32 cellular contexts compared by ENCODE assay signal in the genomic region with DNA sequence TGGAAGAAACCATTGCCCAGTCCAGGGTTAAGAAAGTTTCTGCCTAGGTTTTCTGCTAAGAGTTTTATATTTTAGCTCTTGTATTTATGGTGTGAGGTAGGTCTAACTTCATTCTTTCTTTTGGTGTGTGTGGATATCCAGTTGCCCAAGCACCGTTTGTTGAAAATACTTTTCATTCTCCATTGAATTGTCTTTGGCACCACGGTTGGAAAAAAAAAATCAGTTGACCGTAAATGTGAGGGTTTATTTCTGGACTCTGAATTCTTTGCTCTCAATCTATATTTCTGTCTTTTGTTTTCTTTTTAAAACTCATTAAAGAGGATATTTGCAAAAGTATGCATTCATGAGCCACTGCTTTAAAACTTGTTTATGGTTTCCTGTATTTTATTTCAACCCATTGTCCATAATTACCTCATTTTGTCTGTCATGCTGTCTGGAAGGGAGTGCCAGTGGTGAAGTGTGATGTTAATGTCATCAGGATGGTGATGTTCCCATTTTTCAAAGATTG. TPM values are rescaled to one million over a fixed set of nuclear protein-coding genes. Genes with fewer than 3 reads are reported as not detected.
A peak's percentile ranks its signal among the peaks of the same experiment; 100 is the strongest.
DNase-seq lines count a peak whose midpoint lies in the region; ATAC-seq, FAIRE-seq and TF ChIP-seq lines count a peak whose summit lies in the region.
"Had no signal": no experiment of that assay in that cellular context is flagged by ENCODE, and none has a peak within 500 bp of the region (broad histone marks: within the 10 kb centered on the region; RNA-seq: fewer than 3 reads in every experiment).

No MANE protein-coding gene starts in this region.

- WGBS in adrenal gland, 4 donors = 53 to 93% (median 59%) methylated on average over 3 of the region's 3 CpGs

- H3K9me3 Mint-ChIP-seq in stimulated activated naive CD8-positive, alpha-beta T cell treated with anti-CD3 and anti-CD28 coated beads, Interleukin-15, Interleukin-2, amounts not matched to agents 100 ng/mL and 50 ng/mL, for 24 hours = no peaks in the 10 kb centered on the region
- H3K9me3 Mint-ChIP-seq: CD4-positive, alpha-beta T cell; mesothelial cell of epicardium; naive B cell; stimulated activated memory B cell treated with anti-CD40 and anti-IgM and Interleukin-4, amounts not matched to agents 10 μg/mL and 1 μg/mL and 100 μg/mL, for 72 hours; WTC11 had no signal

- no peaks in the 10 kb centered on the region for H3K79me2 ChIP-seq in endothelial cell of umbilical vein (ENCODE audit: control insufficient read depth, insufficient read depth, low read length)

- intact Hi-C loops in endothelial cell of umbilical vein (cut with micrococcal nuclease) (no loop called here), adrenal gland (cut with DNase I) (no loop called here), colonic mucosa (cut with DNase I) (no loop called here)

- no peak overlapping the region for H2AFZ ChIP-seq in endothelial cell of umbilical vein (ENCODE audit: low read depth, low read length)
- H2AFZ ChIP-seq: PC-9 had no signal

- peaks cover 2 to 3% of the 10 kb centered on the region in 2 experiments for H3K36me3 ChIP-seq in endothelial cell of umbilical vein (ENCODE audit: control insufficient read depth in 2 of 2, extremely low read depth in 1 of 2, insufficient read depth in 2 of 2, low read length in 2 of 2)
- H3K36me3 ChIP-seq in adrenal gland (replicated peaks in 1 of 2) = peaks cover 0 to 4% of the 10 kb centered on the region in 2 donors
- H3K36me3 ChIP-seq in colonic mucosa = no peaks in the 10 kb centered on the region
- H3K36me3 ChIP-seq: neutrophil, prostate gland had no signal

- DNase-seq in NOMO-1 treated with DMSO at 0.1 percent for 48 hours (lab: John Stamatoyannopoulos, UW; ENCODE audit: unreplicated experiment) (peak; percentile 13), NOMO-1 treated with dmso at 0.1 percent for 144 hours (lab: John Stamatoyannopoulos, UW; ENCODE audit: unreplicated experiment) (no peak), endothelial cell of umbilical vein (ENCODE audit: low read depth, low spot score) (no peak), iPS-NIHi11 (ENCODE audit: low spot score) (no peak), adrenal gland (no peak), colonic mucosa (no peak)
- DNase-seq in stimulated activated naive CD8-positive, alpha-beta T cell treated with anti-CD3 and anti-CD28 coated beads, Interleukin-15, Interleukin-2, amounts not matched to agents 100 U/mL and 50 U/mL, for 24 hours = no peak
- DNase-seq: activated CD4-positive, alpha-beta T cell treated with anti-CD3 and anti-CD28 coated beads, Interleukin-2, amount 50 U/mL, for 4 hours; anterior cingulate cortex; CD4-positive, alpha-beta T cell; EL; GOT3; Kasumi-1; kidney; NCI-H1436 treated with DMSO at 0.1 percent for 48 hours; NCI-H446 treated with DMSO at 0.1 percent for 48 hours; PC-9; stimulated activated CD4-positive, alpha-beta T cell treated with anti-CD3 and anti-CD28 coated beads, Interleukin-4, amount 100 ng/mL, for 24 hours; T1000; testis had no signal

- CTCF ChIA-PET in endothelial cell of umbilical vein (lab: Charles Lee) = no interaction called here

- TF ChIP-seq POLR2A in endothelial cell of umbilical vein (IDR thresholded peaks at IDR 0.05; ENCODE audit: low read depth, low read length) = no peak
- TF ChIP-seq POLR2A in adrenal gland (IDR thresholded peaks at IDR 0.05) = no peak

- BruUV-seq in endothelial cell of umbilical vein (replicated peaks; lab: Mats Ljungman, UMichigan) = no TSS peak

- dilution Hi-C loops in endothelial cell of umbilical vein (cut with MboI; ENCODE audit: extremely low pct_ligation_motif_present, low sequenced_read_pairs) = no loop called here

- H3K9me3 ChIP-seq in endothelial cell of umbilical vein (replicated peaks; ENCODE audit: control insufficient read depth, insufficient read depth, low read length) = no peaks in the 10 kb centered on the region
- no peaks in the 10 kb centered on the region for H3K9me3 ChIP-seq in adrenal gland (replicated peaks in 1 of 3)
- no peaks in the 10 kb centered on the region for H3K9me3 ChIP-seq in colonic mucosa
- H3K9me3 ChIP-seq: neutrophil, prostate gland, testis, vagina had no signal

- POLR2A ChIA-PET in endothelial cell of umbilical vein (lab: Charles Lee) = no interaction called here

- peak; percentile 15 for FAIRE-seq in endothelial cell of umbilical vein (lab: Jason Lieb, UNC)
- FAIRE-seq: HepG2, kidney had no signal

- no peaks in the 10 kb centered on the region for H4K20me1 ChIP-seq in endothelial cell of umbilical vein (replicated peaks; ENCODE audit: control insufficient read depth, extremely low read depth, insufficient read depth, low read length)

- H3K9me1 ChIP-seq in endothelial cell of umbilical vein (replicated peaks; ENCODE audit: control insufficient read depth, extremely low read depth, insufficient read depth, low read length) = no peaks in the 10 kb centered on the region

- H3K4me1 Mint-ChIP-seq in stimulated activated naive CD8-positive, alpha-beta T cell treated with anti-CD3 and anti-CD28 coated beads, Interleukin-15, Interleukin-2, amounts not matched to agents 100 ng/mL and 50 ng/mL, for 24 hours (ENCODE audit: low read depth) = peaks cover 23% of the 10 kb centered on the region
- H3K4me1 Mint-ChIP-seq: WTC11 had no signal

- peak overlapping the region; percentile 21 for H3K27ac Mint-ChIP-seq in stimulated activated naive CD8-positive, alpha-beta T cell treated with anti-CD3 and anti-CD28 coated beads, Interleukin-15, Interleukin-2, amounts not matched to agents 100 ng/mL and 50 ng/mL, for 24 hours
- H3K27ac Mint-ChIP-seq: CD4-positive, alpha-beta T cell; mesothelial cell of epicardium; WTC11 had no signal

- no peak overlapping the region for H3K4me3 Mint-ChIP-seq in stimulated activated naive CD8-positive, alpha-beta T cell treated with anti-CD3 and anti-CD28 coated beads, Interleukin-15, Interleukin-2, amounts not matched to agents 100 ng/mL and 50 ng/mL, for 24 hours
- H3K4me3 Mint-ChIP-seq: CD4-positive, alpha-beta T cell; mesothelial cell of epicardium; naive B cell; stimulated activated memory B cell treated with anti-CD40 and anti-IgM and Interleukin-4, amounts not matched to agents 10 μg/mL and 1 μg/mL and 100 μg/mL, for 72 hours; WTC11 had no signal

- H3K4me3 ChIP-seq in endothelial cell of umbilical vein (replicated peaks in 1 of 3; ENCODE audit: insufficient read depth in 1 of 3, low read depth in 1 of 3, low read length in 3 of 3) (no peak overlapping the region), adrenal gland (no peak overlapping the region), colonic mucosa (no peak overlapping the region)
- H3K4me3 ChIP-seq: PC-9, prostate gland, testis, vagina had no signal

- H3K27ac ChIP-seq in endothelial cell of umbilical vein (ENCODE audit: insufficient read depth, low read depth, low read length) (no peak overlapping the region), adrenal gland (no peak overlapping the region), colonic mucosa (no peak overlapping the region)
- H3K27ac ChIP-seq: 22Rv1, neutrophil, PC-9, prostate gland, testis, vagina had no signal

- H3K4me2 ChIP-seq in endothelial cell of umbilical vein (ENCODE audit: insufficient read depth, low read length) = no peak overlapping the region
- H3K4me2 ChIP-seq: PC-9 had no signal

- ATAC-seq in stimulated activated naive CD8-positive, alpha-beta T cell treated with anti-CD3 and anti-CD28 coated beads, Interleukin-15, Interleukin-2, amounts not matched to agents 100 U/mL and 50 U/mL, for 24 hours = no peak
- ATAC-seq: HepG2, Right ventricle myocardium inferior, sciatic nerve, WTC11 had no signal

- H3K27me3 Mint-ChIP-seq in stimulated activated naive CD8-positive, alpha-beta T cell treated with anti-CD3 and anti-CD28 coated beads, Interleukin-15, Interleukin-2, amounts not matched to agents 100 ng/mL and 50 ng/mL, for 24 hours = no peaks in the 10 kb centered on the region
- H3K27me3 Mint-ChIP-seq: CD4-positive, alpha-beta T cell; naive B cell; stimulated activated memory B cell treated with anti-CD40 and anti-IgM and Interleukin-4, amounts not matched to agents 10 μg/mL and 1 μg/mL and 100 μg/mL, for 72 hours had no signal

- no peaks in the 10 kb centered on the region for H3K27me3 ChIP-seq in endothelial cell of umbilical vein (ENCODE audit: control insufficient read depth in 2 of 2, insufficient read depth in 2 of 2, low read length in 2 of 2)
- no peaks in the 10 kb centered on the region for H3K27me3 ChIP-seq in adrenal gland
- no peaks in the 10 kb centered on the region for H3K27me3 ChIP-seq in colonic mucosa
- H3K27me3 ChIP-seq: neutrophil, testis, vagina had no signal

- H3K4me1 ChIP-seq in endothelial cell of umbilical vein (ENCODE audit: control insufficient read depth, extremely low read depth, insufficient read depth, low read length) (no peaks in the 10 kb centered on the region), adrenal gland (replicated peaks in 1 of 2) (peaks cover 0 to 20% of the 10 kb centered on the region in 2 donors), colonic mucosa (no peaks in the 10 kb centered on the region)
- H3K4me1 ChIP-seq: prostate gland had no signal

- TF ChIP-seq CTCF in endothelial cell of umbilical vein (IDR thresholded peaks at IDR 0.05; ENCODE audit: extremely low read depth in 1 of 2, insufficient read depth in 1 of 2, low read depth in 1 of 2, low read length in 2 of 2) (no peak), adrenal gland (IDR thresholded peaks at IDR 0.05) (no peak), colonic mucosa (IDR thresholded peaks at IDR 0.05) (no peak)

- no peak overlapping the region for H3K9ac ChIP-seq in endothelial cell of umbilical vein (replicated peaks; ENCODE audit: extremely low read depth, insufficient read depth, low read length)
- H3K9ac ChIP-seq in colonic mucosa (ENCODE audit: low read depth in 2 of 2, low read length in 2 of 2) = no peak overlapping the region

- H3K36me3 Mint-ChIP-seq in stimulated activated naive CD8-positive, alpha-beta T cell treated with anti-CD3 and anti-CD28 coated beads, Interleukin-15, Interleukin-2, amounts not matched to agents 100 ng/mL and 50 ng/mL, for 24 hours (ENCODE audit: low read depth) = peaks cover 32% of the 10 kb centered on the region

TF ChIP-seq in endothelial cell of umbilical vein, 7 proteins besides CTCF, POLR2A, EP300 and RAD21 (continues in another document):
- TF ChIP-seq MYC (IDR thresholded peaks at IDR 0.05; ENCODE audit: low read depth, low read length) (no peak), EZH2 (IDR thresholded peaks at IDR 0.05; ENCODE audit: borderline replicate concordance, low read depth, low read length, severe bottlenecking) (no peak)

RNA-seq across cellular contexts. Expression of a gene that starts 33.8 kb away (rescaled TPM):
- 11.1 and 11.7 TPM in 2 replicates for total RNA-seq in endothelial cell of umbilical vein
- 3.0 and 4.6 TPM in 2 replicates for polyA plus RNA-seq in endothelial cell of umbilical vein
- 6.9 and 8.0 TPM in 2 replicates for polyA plus RNA-seq in endothelial cell of umbilical vein (2011; cell fraction: cytosol; rRNA removed)
- polyA plus RNA-seq in endothelial cell of umbilical vein (2011; cell fraction: nucleus; rRNA removed) = 6.4 and 7.8 TPM in 2 replicates
- 10.7 and 11.3 TPM in 2 replicates for polyA plus RNA-seq in endothelial cell of umbilical vein (2012)
- polyA minus RNA-seq in endothelial cell of umbilical vein = 2.1 and 2.8 TPM in 2 replicates
- 1.3 TPM for polyA minus RNA-seq in endothelial cell of umbilical vein (2011; cell fraction: cytosol; rRNA and poly(A)+ RNA removed)
- 1.3 and 1.6 TPM in 2 replicates for polyA minus RNA-seq in endothelial cell of umbilical vein (2011; cell fraction: nucleus; rRNA and poly(A)+ RNA removed)
- total RNA-seq in adrenal gland = 10 to 100 TPM in 3 of 8 donors, 1 to 10 TPM in 5; 5.8 to 17.4 (median 9.6) TPM
- 10 to 100 TPM; 14.9 to 22.4 (median 16.5) TPM for polyA plus RNA-seq in adrenal gland
- total RNA-seq in colonic mucosa = 1 to 10 TPM; 2.8 to 4.4 TPM
